Comparison of ENCODE assay signal across 10 cellular contexts in the genomic region with DNA sequence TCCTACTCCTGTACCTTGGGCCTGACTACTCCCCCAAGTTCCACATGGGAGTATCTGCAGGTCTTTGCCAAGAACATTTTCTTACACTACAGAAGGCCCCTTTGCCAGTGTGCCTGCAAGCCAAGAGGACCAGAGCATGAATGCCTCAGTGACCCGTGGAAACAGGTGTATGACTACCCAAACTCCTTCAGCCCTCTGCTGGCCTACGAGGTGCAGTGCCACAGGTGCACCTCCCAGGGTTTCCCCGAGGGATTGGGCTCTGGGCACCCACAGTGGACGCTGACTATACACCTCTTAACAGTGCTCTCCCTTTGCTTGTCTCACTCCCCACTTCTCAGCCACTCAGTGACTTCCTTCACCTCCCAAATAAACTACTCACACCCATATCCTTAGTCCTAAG.
DNase-seq lines count a peak whose midpoint lies in the region; TF ChIP-seq lines count a peak whose summit lies in the region.
"Had no signal": no experiment of that assay in that cellular context is flagged by ENCODE, and none has a peak within 500 bp of the region (broad histone marks: within the 10 kb centered on the region; RNA-seq: fewer than 3 reads in every experiment).

No MANE protein-coding gene starts in this region.

- no peak overlapping the region for H3K9ac ChIP-seq in OCI-LY1 (ENCODE audit: low read length)

- H3K9me2 ChIP-seq in OCI-LY1 (ENCODE audit: low read depth, low read length): no peaks in the 10 kb centered on the region

- H3F3A ChIP-seq in OCI-LY1 (ENCODE audit: insufficient read depth, low read length): no peaks in the 10 kb centered on the region

- H3K4me2 ChIP-seq in OCI-LY1 (ENCODE audit: low read length): no peak overlapping the region

- no peaks in the 10 kb centered on the region for H3K9me3 ChIP-seq in OCI-LY1 (ENCODE audit: low read length)

- H3K4me1 ChIP-seq in OCI-LY1 (ENCODE audit: insufficient read depth, low read length, severe bottlenecking): no peaks in the 10 kb centered on the region

- H3K36me3 ChIP-seq in OCI-LY1 (ENCODE audit: insufficient read depth, low read length): no peaks in the 10 kb centered on the region

- H4K20me1 ChIP-seq in OCI-LY1 (ENCODE audit: insufficient read depth, low read length): no peaks in the 10 kb centered on the region

- H3K4me3 ChIP-seq in OCI-LY1 (ENCODE audit: low read depth, low read length, poor library complexity, severe bottlenecking): no peak overlapping the region
- no peak overlapping the region for H3K4me3 ChIP-seq in fibroblast of the aortic adventitia (ENCODE audit: low read depth, low read length)
- H3K4me3 ChIP-seq: lung had no signal

- H3K27me3 ChIP-seq in OCI-LY1 (ENCODE audit: insufficient read depth, low read length): no peaks in the 10 kb centered on the region

- H3K79me2 ChIP-seq in OCI-LY1 (ENCODE audit: insufficient read depth, low read length): no peaks in the 10 kb centered on the region

- TF ChIP-seq CTCF in GM12874 (IDR thresholded peaks at IDR 0.05; ENCODE audit: insufficient read depth, low read depth, low read length): peak; percentile 40
- TF ChIP-seq CTCF in OCI-LY1 (IDR thresholded peaks at IDR 0.05; ENCODE audit: low read length): peak; percentile 41; the same call in 1 of the 2 replicates
- peak; percentile 41 for TF ChIP-seq CTCF in fibroblast of the aortic adventitia (IDR thresholded peaks at IDR 0.05; ENCODE audit: insufficient read depth, low read length)

- no peak overlapping the region for H2AFZ ChIP-seq in OCI-LY1 (ENCODE audit: low read length)

- no peak overlapping the region for H3K27ac ChIP-seq in OCI-LY1 (ENCODE audit: low read depth, low read length, poor library complexity, severe bottlenecking)

- DNase-seq in fibroblast of the aortic adventitia (ENCODE audit: low read depth): no peak
- peak; percentile 3 for DNase-seq in stimulated activated CD8-positive, alpha-beta memory T cell treated with anti-CD3 and anti-CD28 coated beads, Interleukin-4, amount 100 ng/mL, for 24 hours (ENCODE audit: low read depth)
- no peak for DNase-seq in SKM-1 treated with dmso at 0.1 percent for 144 hours (lab: John Stamatoyannopoulos, UW; ENCODE audit: unreplicated experiment)
- no peak for DNase-seq in activated effector memory CD4-positive, alpha-beta T cell treated with Interleukin-2 at 50 U/mL for 16 hours
- no peak for DNase-seq in Ammon's horn (ENCODE audit: low spot score)
- DNase-seq: activated effector memory CD4-positive, alpha-beta T cell treated with anti-CD3 and anti-CD28 coated beads, Interleukin-2, amount 50 U/mL, for 16 hours; NCI-H2227 treated with DMSO at 0.1 percent for 48 hours had no signal
